ENCODE assay signal across 11 cellular contexts in genomic region chr1:156845055-156845952, GRCh38. TPM values are rescaled to one million over a fixed set of nuclear protein-coding genes. Genes with fewer than 3 reads are reported as not detected.
A peak's percentile ranks its signal among the peaks of the same experiment; 100 is the strongest.
DNase-seq lines count a peak whose midpoint lies in the region; ATAC-seq and TF ChIP-seq lines count a peak whose summit lies in the region.
"Had no signal": no experiment of that assay in that cellular context is flagged by ENCODE, and none has a peak within 500 bp of the region (broad histone marks: within the 10 kb centered on the region; RNA-seq: fewer than 3 reads in every experiment).

No MANE protein-coding gene starts in this region.

- H3K27ac Mint-ChIP-seq in activated CD4-positive, alpha-beta T cell treated with anti-CD3 and anti-CD28 coated beads for 36 hours: no peak overlapping the region
- H3K27ac Mint-ChIP-seq in activated T-helper 17 cell treated with anti-CD3 and anti-CD28 coated beads, Interleukin-2, amount 50 U/mL, for 72 hours: no peak overlapping the region

- CTCF ChIA-PET in activated CD4-positive, alpha-beta T cell treated with anti-CD3 and anti-CD28 coated beads for 36 hours (lab: Charles Lee): interaction anchor here (0.7 to 5.9 kb wide), 4 partner anchors 15 to 155 kb away, joined by 3 to 51 read pairs (median 4); partner anchors contain the start of genes INSRR and NTRK1

- H3K27ac ChIP-seq in uterus: no peak overlapping the region
- H3K27ac ChIP-seq: ascending aorta, foreskin keratinocyte, HL-60 had no signal

- peak; percentile 35 for ATAC-seq in activated CD4-positive, alpha-beta T cell treated with anti-CD3 and anti-CD28 coated beads for 36 hours
- peak; percentile 37 for ATAC-seq in activated T-helper 17 cell treated with anti-CD3 and anti-CD28 coated beads, Interleukin-2, amount 50 U/mL, for 72 hours (replicated peaks)
- ATAC-seq: foreskin keratinocyte had no signal

- TF ChIP-seq POLR2A in uterus (IDR thresholded peaks at IDR 0.05): no peak

- H3K9me3 ChIP-seq in uterus: no peaks in the 10 kb centered on the region
- H3K9me3 ChIP-seq: ascending aorta had no signal

- peaks cover 21% of the 10 kb centered on the region for H3K4me1 Mint-ChIP-seq in activated CD4-positive, alpha-beta T cell treated with anti-CD3 and anti-CD28 coated beads for 36 hours
- H3K4me1 Mint-ChIP-seq in activated T-helper 17 cell treated with anti-CD3 and anti-CD28 coated beads, Interleukin-2, amount 50 U/mL, for 72 hours: peaks cover 6% of the 10 kb centered on the region

- in situ Hi-C loops in ACHN (cut with HindIII; ENCODE audit: low pct_ligation_motif_present, low pct_unique_long_range_greater_than_20kb, low sequenced_read_pairs): no loop called here

- H3K9me3 Mint-ChIP-seq in activated CD4-positive, alpha-beta T cell treated with anti-CD3 and anti-CD28 coated beads for 36 hours (ENCODE audit: low read depth): no peaks in the 10 kb centered on the region
- H3K9me3 Mint-ChIP-seq in activated T-helper 17 cell treated with anti-CD3 and anti-CD28 coated beads, Interleukin-2, amount 50 U/mL, for 72 hours: no peaks in the 10 kb centered on the region

- H3K36me3 Mint-ChIP-seq in activated CD4-positive, alpha-beta T cell treated with anti-CD3 and anti-CD28 coated beads for 36 hours (ENCODE audit: low read depth): no peaks in the 10 kb centered on the region
- no peaks in the 10 kb centered on the region for H3K36me3 Mint-ChIP-seq in activated T-helper 17 cell treated with anti-CD3 and anti-CD28 coated beads, Interleukin-2, amount 50 U/mL, for 72 hours (ENCODE audit: low read depth)

- DNase-seq in activated CD4-positive, alpha-beta T cell treated with anti-CD3 and anti-CD28 coated beads for 36 hours: peak; percentile 63
- DNase-seq in activated CD4-positive, alpha-beta T cell treated with anti-CD3 and anti-CD28 coated beads for 1 hour: no peak
- peak; percentile 17 for DNase-seq in stimulated activated naive CD4-positive, alpha-beta T cell treated with Interleukin-2 at 50 U/mL for 16 hours (lab: John Stamatoyannopoulos, UW)
- DNase-seq in cerebellar cortex (ENCODE audit: low spot score) (no peak), uterus (no peak), ACHN (no peak)
- DNase-seq: foreskin keratinocyte had no signal

- peak overlapping the region; percentile 13 for H3K4me3 Mint-ChIP-seq in activated CD4-positive, alpha-beta T cell treated with anti-CD3 and anti-CD28 coated beads for 36 hours
- H3K4me3 Mint-ChIP-seq in activated T-helper 17 cell treated with anti-CD3 and anti-CD28 coated beads, Interleukin-2, amount 50 U/mL, for 72 hours: peak overlapping the region; percentile 51

- no peaks in the 10 kb centered on the region for H3K36me3 ChIP-seq in uterus
- H3K36me3 ChIP-seq: ascending aorta had no signal

- no peak for TF ChIP-seq CTCF in uterus (IDR thresholded peaks at IDR 0.05)

- H3K4me3 ChIP-seq in iPS-11a (ENCODE audit: low read depth, low read length): peak overlapping the region; percentile 25
- H3K4me3 ChIP-seq in uterus: no peak overlapping the region
- H3K4me3 ChIP-seq: ascending aorta had no signal

- H3K4me1 ChIP-seq in uterus: no peaks in the 10 kb centered on the region
- H3K4me1 ChIP-seq: ascending aorta, foreskin keratinocyte had no signal

- peaks cover 4 to 8% of the 10 kb centered on the region in 2 donors for H3K27me3 ChIP-seq in uterus

- POLR2A ChIA-PET in activated CD4-positive, alpha-beta T cell treated with anti-CD3 and anti-CD28 coated beads for 36 hours (lab: Charles Lee): no interaction called here

- intact Hi-C loops in activated CD4-positive, alpha-beta T cell treated with anti-CD3 and anti-CD28 coated beads for 36 hours (cut with DNase I, micrococcal nuclease): no loop called here
- intact Hi-C loops in uterus (cut with DNase I; ENCODE audit: low total_unique reads): no loop called here

- H3K27me3 Mint-ChIP-seq in activated CD4-positive, alpha-beta T cell treated with anti-CD3 and anti-CD28 coated beads for 36 hours: peaks cover 46% of the 10 kb centered on the region
- H3K27me3 Mint-ChIP-seq in activated T-helper 17 cell treated with anti-CD3 and anti-CD28 coated beads, Interleukin-2, amount 50 U/mL, for 72 hours: peaks cover 21% of the 10 kb centered on the region

RNA-seq across cellular contexts. Expression of gene INSRR, which starts 13.6 kb away (rescaled TPM):
- total RNA-seq in activated CD4-positive, alpha-beta T cell treated with anti-CD3 and anti-CD28 coated beads for 36 hours: under 1 TPM; 0.14 to 0.18 TPM
- under 1 TPM; 0.04 to 0.66 TPM for total RNA-seq in activated T-helper 17 cell treated with anti-CD3 and anti-CD28 coated beads, Interleukin-2, amount 50 U/mL, for 72 hours
- 1 to 10 TPM in 1 of 4 donors, not detected in 3; 1.2 TPM for total RNA-seq in uterus
- total RNA-seq: foreskin keratinocyte had no signal

RNA-seq across cellular contexts. Expression of gene NTRK1, which starts 15.4 kb away (rescaled TPM):
- total RNA-seq in activated CD4-positive, alpha-beta T cell treated with anti-CD3 and anti-CD28 coated beads for 36 hours: 1 to 10 TPM; 4.4 to 6.1 TPM
- total RNA-seq in activated T-helper 17 cell treated with anti-CD3 and anti-CD28 coated beads, Interleukin-2, amount 50 U/mL, for 72 hours: 10 to 100 TPM in 1 of 2 donors, 1 to 10 TPM in 1; 2.5 to 13.3 TPM
- 10 to 100 TPM in 1 of 4 donors, 1 to 10 TPM in 1, under 1 TPM in 2; 0.35 to 19.2 (median 3.6) TPM for total RNA-seq in uterus
- total RNA-seq: ascending aorta, foreskin keratinocyte had no signal

RNA-seq across cellular contexts. Expression of gene SH2D2A, which starts 28.7 kb away (rescaled TPM):
- 100 to 1,000 TPM; 189 to 211 TPM for total RNA-seq in activated CD4-positive, alpha-beta T cell treated with anti-CD3 and anti-CD28 coated beads for 36 hours
- 100 to 1,000 TPM; 173 to 257 TPM for total RNA-seq in activated T-helper 17 cell treated with anti-CD3 and anti-CD28 coated beads, Interleukin-2, amount 50 U/mL, for 72 hours
- 1 to 10 TPM in 1 of 4 donors, not detected in 3; 6.0 TPM for total RNA-seq in uterus
- total RNA-seq: ascending aorta had no signal

RNA-seq across cellular contexts. Expression of gene PEAR1, which starts 48.2 kb away (rescaled TPM):
- total RNA-seq in activated CD4-positive, alpha-beta T cell treated with anti-CD3 and anti-CD28 coated beads for 36 hours: not detected
- not detected for total RNA-seq in activated T-helper 17 cell treated with anti-CD3 and anti-CD28 coated beads, Interleukin-2, amount 50 U/mL, for 72 hours
- total RNA-seq in uterus: 10 to 100 TPM in 3 of 4 donors, 1 to 10 TPM in 1; 7.4 to 41.8 (median 17.9) TPM

Comparison
In these comparisons a context has a peak if more than half of its experiments do, and no peak if none do; other contexts are left out.
1. DNase-seq: peak in activated CD4-positive, alpha-beta T cell treated with anti-CD3 and anti-CD28 coated beads for 36 hours (single experiment) and stimulated activated naive CD4-positive, alpha-beta T cell treated with Interleukin-2 at 50 U/mL for 16 hours (single experiment); none in activated CD4-positive, alpha-beta T cell treated with anti-CD3 and anti-CD28 coated beads for 1 hour (single experiment), cerebellar cortex (single experiment), uterus (0 of 2) and ACHN (single experiment).
2. RNA of gene SH2D2A, which starts 28.7 kb away (total RNA-seq): 173 to 257 TPM in activated T-helper 17 cell treated with anti-CD3 and anti-CD28 coated beads, Interleukin-2, amount 50 U/mL, for 72 hours and 189 to 211 TPM in activated CD4-positive, alpha-beta T cell treated with anti-CD3 and anti-CD28 coated beads for 36 hours; 6.0 TPM in uterus; every median in the first group is over 10 times any median in the second.